In genomic region chr10:28754930-28755718, GRCh38 we compare ENCODE assay signal across 24 cellular contexts.
DNase-seq lines count a peak whose midpoint lies in the region; ATAC-seq and TF ChIP-seq lines count a peak whose summit lies in the region.
"Had no signal": no experiment of that assay in that cellular context is flagged by ENCODE, and none has a peak within 500 bp of the region (broad histone marks: within the 10 kb centered on the region; RNA-seq: fewer than 3 reads in every experiment).

No MANE protein-coding gene starts in this region.

- no peak overlapping the region for H3K9ac ChIP-seq in smooth muscle cell (ENCODE audit: low read depth)

- H3K36me3 ChIP-seq in GM23338 (ENCODE audit: insufficient read depth) (no peaks in the 10 kb centered on the region), kidney epithelial cell (ENCODE audit: control insufficient read depth, insufficient read depth, low read length) (no peaks in the 10 kb centered on the region), smooth muscle cell (ENCODE audit: low read depth) (no peaks in the 10 kb centered on the region)
- H3K36me3 ChIP-seq: pancreas, SJSA1, upper lobe of left lung had no signal

- H3K9me2 ChIP-seq in GM23338 (ENCODE audit: insufficient read depth) = no peaks in the 10 kb centered on the region

- TF ChIP-seq CTCF in GM23338 (conservative IDR thresholded peaks at IDR 0.05; ENCODE audit: low read depth in 2 of 2) = no peak
- TF ChIP-seq CTCF in cardiac fibroblast (IDR thresholded peaks at IDR 0.05; ENCODE audit: low read depth, low read length) = no peak
- no peak for TF ChIP-seq CTCF in kidney epithelial cell (IDR thresholded peaks at IDR 0.05; ENCODE audit: insufficient read depth, low read length, poor library complexity, severe bottlenecking)
- no peak for TF ChIP-seq CTCF in smooth muscle cell (IDR thresholded peaks at IDR 0.05; ENCODE audit: borderline replicate concordance, insufficient read depth, poor library complexity, severe bottlenecking)

- H3K27ac ChIP-seq in GM23338 (ENCODE audit: low read depth) (no peak overlapping the region), smooth muscle cell (ENCODE audit: low read depth) (no peak overlapping the region)
- H3K27ac ChIP-seq: pancreas, SJSA1, upper lobe of left lung had no signal

- H3K79me2 ChIP-seq in GM23338 (replicated peaks; ENCODE audit: insufficient read depth) (no peaks in the 10 kb centered on the region), smooth muscle cell (ENCODE audit: low read depth) (no peaks in the 10 kb centered on the region)

- H3K27me3 ChIP-seq in GM23338 (ENCODE audit: insufficient read depth) (no peaks in the 10 kb centered on the region), kidney epithelial cell (ENCODE audit: control insufficient read depth, insufficient read depth, low read length) (no peaks in the 10 kb centered on the region), smooth muscle cell (ENCODE audit: low read depth) (no peaks in the 10 kb centered on the region)
- H3K27me3 ChIP-seq: pancreas, SJSA1, upper lobe of left lung had no signal

- H2AFZ ChIP-seq in GM23338 (no peak overlapping the region), smooth muscle cell (ENCODE audit: low read depth) (no peak overlapping the region)

- H3K4me2 ChIP-seq in GM23338 = no peak overlapping the region
- no peak overlapping the region for H3K4me2 ChIP-seq in smooth muscle cell

- no peaks in the 10 kb centered on the region for H3F3A ChIP-seq in GM23338 (replicated peaks; ENCODE audit: low read depth)
- no peaks in the 10 kb centered on the region for H3F3A ChIP-seq in smooth muscle cell (ENCODE audit: low read depth)

- no peak overlapping the region for H3K4me3 ChIP-seq in GM23338
- H3K4me3 ChIP-seq in cardiac fibroblast (replicated peaks in 1 of 2; ENCODE audit: low read depth in 2 of 2, low read length in 2 of 2) = no peak overlapping the region
- H3K4me3 ChIP-seq in kidney epithelial cell (ENCODE audit: low read depth, low read length) = no peak overlapping the region
- no peak overlapping the region for H3K4me3 ChIP-seq in smooth muscle cell
- H3K4me3 ChIP-seq: pancreas, SJSA1, upper lobe of left lung had no signal

- H3K27me3 Mint-ChIP-seq in GM23338 (ENCODE audit: insufficient read depth, low read depth, poor library complexity) = peaks cover 4% of the 10 kb centered on the region

- H3K27ac Mint-ChIP-seq in GM23338 = no peak overlapping the region
- H3K27ac Mint-ChIP-seq: activated CD4-positive, alpha-beta memory T cell treated with anti-CD3 and anti-CD28 coated beads, Interleukin-2, amount 10 ng/mL, durations not matched to agents 7 days and 5 days; CD14-positive monocyte; memory B cell; naive thymus-derived CD8-positive, alpha-beta T cell; stimulated activated naive CD8-positive, alpha-beta T cell treated with anti-CD3 and anti-CD28 coated beads, Interleukin-15, Interleukin-2, amounts not matched to agents 100 ng/mL and 50 ng/mL, for 24 hours; WTC11 had no signal

- H3K4me1 Mint-ChIP-seq in GM23338 = no peaks in the 10 kb centered on the region
- H3K4me1 Mint-ChIP-seq: activated CD4-positive, alpha-beta memory T cell treated with anti-CD3 and anti-CD28 coated beads, Interleukin-2, amount 10 ng/mL, durations not matched to agents 7 days and 5 days; CD14-positive monocyte; memory B cell; naive thymus-derived CD8-positive, alpha-beta T cell had no signal

- ATAC-seq in GM23338 = no peak
- ATAC-seq: naive thymus-derived CD8-positive, alpha-beta T cell; PC-3; sciatic nerve; WTC11 had no signal

- no peaks in the 10 kb centered on the region for H3K9me3 ChIP-seq in smooth muscle cell (replicated peaks; ENCODE audit: low read depth)
- H3K9me3 ChIP-seq: pancreas, SJSA1, upper lobe of left lung had no signal

- H3K36me3 Mint-ChIP-seq in GM23338 (ENCODE audit: low read depth) = peaks cover 5% of the 10 kb centered on the region; the same call in 2 of the 3 replicates
- H3K36me3 Mint-ChIP-seq: CD14-positive monocyte had no signal

- H4K20me1 ChIP-seq in GM23338 (replicated peaks; ENCODE audit: insufficient read depth) (no peaks in the 10 kb centered on the region), smooth muscle cell (ENCODE audit: low read depth) (no peaks in the 10 kb centered on the region)

- WGBS in smooth muscle cell (ENCODE audit: low lambda C conversion rate) = 63% methylated on average over 3 of the region's 3 CpGs

- no peak overlapping the region for H3K4me3 Mint-ChIP-seq in GM23338
- H3K4me3 Mint-ChIP-seq: activated CD4-positive, alpha-beta memory T cell treated with anti-CD3 and anti-CD28 coated beads, Interleukin-2, amount 10 ng/mL, durations not matched to agents 7 days and 5 days; CD14-positive monocyte; memory B cell; naive thymus-derived CD8-positive, alpha-beta T cell; stimulated activated naive CD8-positive, alpha-beta T cell treated with anti-CD3 and anti-CD28 coated beads, Interleukin-15, Interleukin-2, amounts not matched to agents 100 ng/mL and 50 ng/mL, for 24 hours; WTC11 had no signal

- DNase-seq in A172 (ENCODE audit: low spot score) (peak; percentile 10), GM23338 (ENCODE audit: low spot score) (peak; percentile 6), cardiac fibroblast (ENCODE audit: low read depth in 2 of 2) (peak; percentile 34 to 37), kidney epithelial cell (ENCODE audit: low read depth) (peak; percentile 21), NCI-H2227 treated with DMSO at 0.1 percent for 48 hours (lab: John Stamatoyannopoulos, UW) (no peak), HuH-7 (ENCODE audit: low spot score) (no peak), cerebellar nuclear complex (lab: John Stamatoyannopoulos, UW) (no peak), smooth muscle cell (lab: John Stamatoyannopoulos, UW; ENCODE audit: unreplicated experiment) (no peak)
- DNase-seq: activated CD4-positive, alpha-beta memory T cell treated with anti-CD3 and anti-CD28 coated beads, Interleukin-2, amount 10 ng/mL, durations not matched to agents 7 days and 5 days; activated naive CD4-positive, alpha-beta T cell treated with Interleukin-2 at 50 U/mL for 16 hours; activated T-cell treated with anti-CD3 and anti-CD28 coated beads, Interleukin-2, amount 50 U/mL, for 1 hour; effector memory CD4-positive, alpha-beta T cell; hippocampal formation; naive thymus-derived CD8-positive, alpha-beta T cell; NCI-H82; pancreas; PC-3; upper lobe of left lung had no signal

- H3K4me1 ChIP-seq in GM23338 (ENCODE audit: insufficient read depth) (no peaks in the 10 kb centered on the region), smooth muscle cell (ENCODE audit: low read depth) (no peaks in the 10 kb centered on the region)
- H3K4me1 ChIP-seq: pancreas, SJSA1, upper lobe of left lung had no signal

- H3K9me3 Mint-ChIP-seq in GM23338 = peaks cover 5% of the 10 kb centered on the region; the same call in 2 of the 3 replicates
- H3K9me3 Mint-ChIP-seq: activated CD4-positive, alpha-beta memory T cell treated with anti-CD3 and anti-CD28 coated beads, Interleukin-2, amount 10 ng/mL, durations not matched to agents 7 days and 5 days had no signal

TF ChIP-seq in GM23338, 12 proteins besides CTCF, POLR2A, EP300 and RAD21 (continues in another document):
- TF ChIP-seq REST (IDR thresholded peaks at IDR 0.05; ENCODE audit: unreplicated experiment) = no peak
- TF ChIP-seq POLR2AphosphoS5 (IDR thresholded peaks at IDR 0.05; ENCODE audit: low read depth) = no peak

Comparison
In these comparisons a context has a peak if more than half of its experiments do, and no peak if none do; other contexts are left out.
1. DNase-seq: peak in A172 (single experiment), GM23338 (single experiment), cardiac fibroblast (2 of 2) and kidney epithelial cell (single experiment); none in NCI-H2227 treated with DMSO at 0.1 percent for 48 hours (single experiment), HuH-7 (single experiment), cerebellar nuclear complex (0 of 2) and smooth muscle cell (single experiment).